28 cellular contexts compared by ENCODE assay signal in genomic region chr2:79447462-79447861, GRCh38.
"Had no signal": no experiment of that assay in that cellular context is flagged by ENCODE, and none has a peak within 500 bp of the region (broad histone marks: within the 10 kb centered on the region; RNA-seq: fewer than 3 reads in every experiment).

No MANE protein-coding gene starts in this region.

- ATAC-seq: activated naive CD4-positive, alpha-beta T cell treated with anti-CD3 and anti-CD28 coated beads, Interleukin-2, amount 50 U/mL, for 72 hours; activated T-cell treated with anti-CD3 and anti-CD28 coated beads, Interleukin-2, amount 50 U/mL, for 72 hours; effector memory CD8-positive, alpha-beta T cell; foreskin keratinocyte; gastrocnemius medialis; heart right ventricle had no signal

- H3K27me3 ChIP-seq: ascending aorta, esophagus muscularis mucosa, foreskin keratinocyte, gastrocnemius medialis, heart right ventricle, hepatocyte had no signal

- H3K9me3 Mint-ChIP-seq: activated CD4-positive, alpha-beta memory T cell treated with anti-CD3 and anti-CD28 coated beads, Interleukin-2, amount 10 ng/mL, durations not matched to agents 7 days and 5 days; activated CD4-positive, alpha-beta T cell treated with anti-CD3 and anti-CD28 coated beads, Interleukin-2, amount 10 ng/mL, durations not matched to agents 7 days and 5 days had no signal

- H3K4me2 ChIP-seq: hepatocyte had no signal

- H3K79me2 ChIP-seq: hepatocyte had no signal

- H3K36me3 ChIP-seq: ascending aorta, esophagus muscularis mucosa, gastrocnemius medialis, heart right ventricle had no signal

- H3K27me3 Mint-ChIP-seq: activated CD4-positive, alpha-beta memory T cell treated with anti-CD3 and anti-CD28 coated beads, Interleukin-2, amount 10 ng/mL, durations not matched to agents 7 days and 5 days; activated CD4-positive, alpha-beta T cell treated with anti-CD3 and anti-CD28 coated beads, Interleukin-2, amount 10 ng/mL, durations not matched to agents 7 days and 5 days; activated naive CD4-positive, alpha-beta T cell treated with anti-CD3 and anti-CD28 coated beads, Interleukin-2, amount 10 ng/mL, durations not matched to agents 7 days and 5 days; activated naive CD8-positive, alpha-beta T cell treated with anti-CD3 and anti-CD28 coated beads, Interleukin-2, amount 10 ng/mL, durations not matched to agents 7 days and 5 days; activated T-cell treated with anti-CD3 and anti-CD28 coated beads, Interleukin-2, amount 50 U/mL, for 24 hours; effector memory CD8-positive, alpha-beta T cell had no signal

- H3K4me1 Mint-ChIP-seq: activated CD4-positive, alpha-beta memory T cell treated with anti-CD3 and anti-CD28 coated beads, Interleukin-2, amount 10 ng/mL, durations not matched to agents 7 days and 5 days; activated CD4-positive, alpha-beta T cell treated with anti-CD3 and anti-CD28 coated beads, Interleukin-2, amount 10 ng/mL, durations not matched to agents 7 days and 5 days; activated naive CD4-positive, alpha-beta T cell treated with anti-CD3 and anti-CD28 coated beads, Interleukin-2, amount 10 ng/mL, durations not matched to agents 7 days and 5 days; activated naive CD8-positive, alpha-beta T cell treated with anti-CD3 and anti-CD28 coated beads, Interleukin-2, amount 10 ng/mL, durations not matched to agents 7 days and 5 days; brain had no signal

- H3K4me3 Mint-ChIP-seq: activated CD4-positive, alpha-beta memory T cell treated with anti-CD3 and anti-CD28 coated beads, Interleukin-2, amount 10 ng/mL, durations not matched to agents 7 days and 5 days; activated CD4-positive, alpha-beta T cell treated with anti-CD3 and anti-CD28 coated beads, Interleukin-2, amount 10 ng/mL, durations not matched to agents 7 days and 5 days; activated naive CD4-positive, alpha-beta T cell treated with anti-CD3 and anti-CD28 coated beads, Interleukin-2, amount 10 ng/mL, durations not matched to agents 7 days and 5 days; activated naive CD8-positive, alpha-beta T cell treated with anti-CD3 and anti-CD28 coated beads, Interleukin-2, amount 10 ng/mL, durations not matched to agents 7 days and 5 days; activated T-cell treated with anti-CD3 and anti-CD28 coated beads, Interleukin-2, amount 50 U/mL, for 24 hours; activated T-cell treated with anti-CD3 and anti-CD28 coated beads, Interleukin-2, amount 50 U/mL, for 72 hours; brain; effector memory CD8-positive, alpha-beta T cell had no signal

- H3K4me3 ChIP-seq: ascending aorta, esophagus muscularis mucosa, gastrocnemius medialis, heart right ventricle, hepatocyte had no signal

- H3K9me3 ChIP-seq: ascending aorta, gastrocnemius medialis had no signal

- H3K27ac Mint-ChIP-seq: activated CD4-positive, alpha-beta memory T cell treated with anti-CD3 and anti-CD28 coated beads, Interleukin-2, amount 10 ng/mL, durations not matched to agents 7 days and 5 days; activated CD4-positive, alpha-beta T cell treated with anti-CD3 and anti-CD28 coated beads, Interleukin-2, amount 10 ng/mL, durations not matched to agents 7 days and 5 days; activated naive CD4-positive, alpha-beta T cell treated with anti-CD3 and anti-CD28 coated beads, Interleukin-2, amount 10 ng/mL, durations not matched to agents 7 days and 5 days; activated naive CD4-positive, alpha-beta T cell treated with anti-CD3 and anti-CD28 coated beads, Interleukin-2, amount 50 U/mL, for 72 hours; activated naive CD8-positive, alpha-beta T cell treated with anti-CD3 and anti-CD28 coated beads, Interleukin-2, amount 10 ng/mL, durations not matched to agents 7 days and 5 days; activated T-cell treated with anti-CD3 and anti-CD28 coated beads, Interleukin-2, amount 50 U/mL, for 24 hours; activated T-cell treated with anti-CD3 and anti-CD28 coated beads, Interleukin-2, amount 50 U/mL, for 72 hours; brain; effector memory CD8-positive, alpha-beta T cell had no signal

- H2AFZ ChIP-seq: hepatocyte had no signal

- DNase-seq: activated CD4-positive, alpha-beta memory T cell treated with anti-CD3 and anti-CD28 coated beads, Interleukin-2, amount 10 ng/mL, durations not matched to agents 7 days and 5 days; activated CD4-positive, alpha-beta T cell treated with anti-CD3 and anti-CD28 coated beads for 1 hour; activated CD4-positive, alpha-beta T cell treated with anti-CD3 and anti-CD28 coated beads for 4 hours; activated CD4-positive, alpha-beta T cell treated with anti-CD3 and anti-CD28 coated beads, Interleukin-2, amount 10 ng/mL, durations not matched to agents 7 days and 5 days; activated CD4-positive, alpha-beta T cell treated with anti-CD3 and anti-CD28 coated beads, Interleukin-2, amount 50 U/mL, for 4 hours; activated CD8-positive, alpha-beta memory T cell treated with anti-CD3 and anti-CD28 coated beads, Interleukin-2, amount 50 U/mL, for 48 hours; activated gamma-delta T cell; activated naive CD4-positive, alpha-beta T cell; activated naive CD4-positive, alpha-beta T cell treated with anti-CD3 and anti-CD28 coated beads, Interleukin-2, amount 10 ng/mL, durations not matched to agents 7 days and 5 days; activated naive CD8-positive, alpha-beta T cell treated with anti-CD3 and anti-CD28 coated beads, Interleukin-2, amount 10 ng/mL, durations not matched to agents 7 days and 5 days; activated T-cell treated with anti-CD3 and anti-CD28 coated beads for 4 hours; activated T-cell treated with anti-CD3 and anti-CD28 coated beads, Interleukin-2, amount 50 U/mL, for 24 hours; activated T-cell treated with anti-CD3 and anti-CD28 coated beads, Interleukin-2, amount 50 U/mL, for 72 hours; caudate nucleus; cortex of kidney; dermis blood vessel endothelial cell; effector CD4-positive, alpha-beta T cell; effector memory CD8-positive, alpha-beta T cell; erythroblast; foreskin keratinocyte; gastrocnemius medialis; heart right ventricle; T-helper 2 cell had no signal

- H3K27ac ChIP-seq: ascending aorta, esophagus muscularis mucosa, foreskin keratinocyte, gastrocnemius medialis, heart right ventricle, hepatocyte had no signal

- H3K36me3 Mint-ChIP-seq: activated naive CD4-positive, alpha-beta T cell treated with anti-CD3 and anti-CD28 coated beads, Interleukin-2, amount 10 ng/mL, durations not matched to agents 7 days and 5 days; activated naive CD4-positive, alpha-beta T cell treated with anti-CD3 and anti-CD28 coated beads, Interleukin-2, amount 50 U/mL, for 72 hours; activated naive CD8-positive, alpha-beta T cell treated with anti-CD3 and anti-CD28 coated beads, Interleukin-2, amount 10 ng/mL, durations not matched to agents 7 days and 5 days; brain had no signal

- H3K4me1 ChIP-seq: ascending aorta, esophagus muscularis mucosa, foreskin keratinocyte, gastrocnemius medialis, heart right ventricle had no signal
